Comparison of ENCODE assay signal across 17 cellular contexts in the genomic region with DNA sequence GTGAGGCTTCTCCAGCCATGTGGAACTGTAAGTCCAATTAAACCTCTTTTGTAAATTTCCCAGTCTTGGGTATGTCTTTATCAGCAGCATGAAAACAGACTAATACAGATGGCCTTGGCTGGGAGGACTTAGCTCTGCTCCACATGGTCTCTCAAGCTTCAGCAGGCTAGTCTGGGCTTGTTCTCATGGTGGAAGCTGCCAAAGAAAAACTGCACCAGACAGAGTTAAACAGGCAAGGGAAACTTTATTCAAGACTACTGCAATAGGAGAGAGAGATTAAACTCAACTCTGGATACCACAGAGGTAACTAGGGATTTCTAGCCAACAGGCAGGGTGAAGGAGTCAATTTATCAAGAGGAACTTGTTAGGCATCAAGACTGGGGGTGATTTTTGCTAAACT.
"Had no signal": no experiment of that assay in that cellular context is flagged by ENCODE, and none has a peak within 500 bp of the region (broad histone marks: within the 10 kb centered on the region; RNA-seq: fewer than 3 reads in every experiment).

No MANE protein-coding gene starts in this region.

- H3K27ac ChIP-seq: cardiac muscle cell, left lung, uterus had no signal

- H3K4me3 Mint-ChIP-seq: activated CD4-positive, alpha-beta T cell treated with anti-CD3 and anti-CD28 coated beads for 36 hours; activated naive CD4-positive, alpha-beta T cell treated with anti-CD3 and anti-CD28 coated beads, Interleukin-2, amount 10 ng/mL, durations not matched to agents 7 days and 5 days; activated T-helper 17 cell treated with anti-CD3 and anti-CD28 coated beads, Interleukin-2, amount 50 U/mL, for 72 hours; memory B cell; natural killer cell treated with Interleukin-12 subunit alpha and Interleukin-12 subunit beta and Interleukin-15 and Interleukin-18, amount 100 ng/mL, for 72 hours; stimulated activated effector memory CD8-positive, alpha-beta T cell treated with anti-CD3 and anti-CD28 coated beads, Interleukin-12 subunit alpha, Interleukin-12 subunit beta, amount 100 ng/mL, for 72 hours; T-helper 17 cell had no signal

- H3K9me3 ChIP-seq: tibial artery, uterus had no signal

- ATAC-seq: activated CD4-positive, alpha-beta T cell treated with anti-CD3 and anti-CD28 coated beads for 36 hours; activated T-helper 17 cell treated with anti-CD3 and anti-CD28 coated beads, Interleukin-2, amount 50 U/mL, for 72 hours; natural killer cell treated with Interleukin-12 subunit alpha and Interleukin-12 subunit beta and Interleukin-15 and Interleukin-18, amount 100 ng/mL, for 72 hours; stimulated activated effector memory CD8-positive, alpha-beta T cell treated with anti-CD3 and anti-CD28 coated beads, Interleukin-12 subunit alpha, Interleukin-12 subunit beta, amount 100 ng/mL, for 72 hours; T-helper 17 cell had no signal

- H3K27me3 ChIP-seq: cardiac muscle cell, left lung, tibial artery, uterus had no signal

- H3K4me3 ChIP-seq: cardiac muscle cell, left lung, tibial artery, uterus had no signal

- H3K36me3 ChIP-seq: cardiac muscle cell, left lung, tibial artery, uterus had no signal

- DNase-seq: activated CD4-positive, alpha-beta T cell treated with anti-CD3 and anti-CD28 coated beads for 36 hours; activated naive CD4-positive, alpha-beta T cell treated with anti-CD3 and anti-CD28 coated beads, Interleukin-2, amount 10 ng/mL, durations not matched to agents 7 days and 5 days; hippocampal formation; kidney; left lung; posterior cingulate gyrus; retina; stimulated activated CD4-positive, alpha-beta T cell treated with anti-CD3 and anti-CD28 coated beads, Interleukin-12 subunit alpha, Interleukin-12 subunit beta, amount 100 ng/mL, for 4 hours; stimulated activated CD4-positive, alpha-beta T cell treated with anti-CD3 and anti-CD28 coated beads, Interleukin-2, amount 100 ng/mL, for 24 hours; T-helper 17 cell; tibial artery; uterus had no signal

- H3K27me3 Mint-ChIP-seq: activated naive CD4-positive, alpha-beta T cell treated with anti-CD3 and anti-CD28 coated beads, Interleukin-2, amount 10 ng/mL, durations not matched to agents 7 days and 5 days; activated T-helper 17 cell treated with anti-CD3 and anti-CD28 coated beads, Interleukin-2, amount 50 U/mL, for 72 hours; natural killer cell treated with Interleukin-12 subunit alpha and Interleukin-12 subunit beta and Interleukin-15 and Interleukin-18, amount 100 ng/mL, for 72 hours; T-helper 17 cell had no signal

- H3K4me1 ChIP-seq: uterus had no signal

- H3K9me3 Mint-ChIP-seq: activated T-helper 17 cell treated with anti-CD3 and anti-CD28 coated beads, Interleukin-2, amount 50 U/mL, for 72 hours; memory B cell; natural killer cell treated with Interleukin-12 subunit alpha and Interleukin-12 subunit beta and Interleukin-15 and Interleukin-18, amount 100 ng/mL, for 72 hours; stimulated activated effector memory CD8-positive, alpha-beta T cell treated with anti-CD3 and anti-CD28 coated beads, Interleukin-12 subunit alpha, Interleukin-12 subunit beta, amount 100 ng/mL, for 72 hours had no signal

- H3K36me3 Mint-ChIP-seq: stimulated activated effector memory CD8-positive, alpha-beta T cell treated with anti-CD3 and anti-CD28 coated beads, Interleukin-12 subunit alpha, Interleukin-12 subunit beta, amount 100 ng/mL, for 72 hours had no signal

- H3K4me1 Mint-ChIP-seq: activated CD4-positive, alpha-beta T cell treated with anti-CD3 and anti-CD28 coated beads for 36 hours; activated T-helper 17 cell treated with anti-CD3 and anti-CD28 coated beads, Interleukin-2, amount 50 U/mL, for 72 hours; memory B cell; stimulated activated effector memory CD8-positive, alpha-beta T cell treated with anti-CD3 and anti-CD28 coated beads, Interleukin-12 subunit alpha, Interleukin-12 subunit beta, amount 100 ng/mL, for 72 hours; T-helper 17 cell had no signal

- H3K27ac Mint-ChIP-seq: activated CD4-positive, alpha-beta T cell treated with anti-CD3 and anti-CD28 coated beads for 36 hours; activated naive CD4-positive, alpha-beta T cell treated with anti-CD3 and anti-CD28 coated beads, Interleukin-2, amount 10 ng/mL, durations not matched to agents 7 days and 5 days; activated T-helper 17 cell treated with anti-CD3 and anti-CD28 coated beads, Interleukin-2, amount 50 U/mL, for 72 hours; memory B cell; stimulated activated effector memory CD8-positive, alpha-beta T cell treated with anti-CD3 and anti-CD28 coated beads, Interleukin-12 subunit alpha, Interleukin-12 subunit beta, amount 100 ng/mL, for 72 hours; T-helper 17 cell had no signal
